Comparison of ENCODE assay signal across 8 cellular contexts in the genomic region with DNA sequence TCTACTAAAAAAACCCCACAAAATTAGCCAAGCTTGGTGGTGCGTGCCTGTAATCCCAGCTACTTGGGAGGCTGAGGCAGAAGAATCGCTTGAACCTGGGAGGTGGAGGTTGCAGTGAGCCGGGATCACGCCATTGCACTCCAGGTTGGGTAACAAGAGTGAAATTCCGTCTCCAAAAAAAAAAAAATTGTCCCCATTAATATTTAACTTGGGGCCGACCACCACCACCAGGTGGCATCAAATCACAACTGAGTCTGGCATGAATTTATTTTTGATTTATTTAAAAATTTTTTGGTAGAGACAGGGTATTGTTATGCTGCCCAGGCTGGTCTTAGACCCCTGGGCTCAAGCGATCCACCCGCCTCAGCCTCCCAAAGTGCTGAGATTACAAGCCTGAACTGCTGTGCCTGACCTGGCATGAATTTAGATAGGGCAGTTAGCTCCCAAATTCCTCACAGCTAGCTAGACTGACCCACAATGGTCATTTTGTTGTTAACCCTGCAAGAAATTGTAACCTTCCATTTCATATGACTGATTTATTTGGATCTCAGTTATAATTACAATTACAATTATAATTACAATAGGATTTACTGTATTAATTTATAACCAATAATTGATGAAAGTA. TPM values are rescaled to one million over a fixed set of nuclear protein-coding genes. Genes with fewer than 3 reads are reported as not detected.
DNase-seq lines count a peak whose midpoint lies in the region; ATAC-seq and TF ChIP-seq lines count a peak whose summit lies in the region.

No MANE protein-coding gene starts in this region.

- TF ChIP-seq CTCF in right atrium auricular region (IDR thresholded peaks at IDR 0.05) (peak in 1 of 2 donors; percentile 60), OCI-LY1 (IDR thresholded peaks at IDR 0.05; ENCODE audit: low read length) (peak; percentile 65), psoas muscle (IDR thresholded peaks at IDR 0.05) (peak; percentile 44)

- no peaks in the 10 kb centered on the region for H3K36me3 ChIP-seq in right atrium auricular region
- H3K36me3 ChIP-seq in OCI-LY1 (ENCODE audit: insufficient read depth, low read length) = no peaks in the 10 kb centered on the region
- H3K36me3 ChIP-seq in psoas muscle (ENCODE audit: insufficient read depth in 1 of 2, low read depth in 1 of 2) = no peaks in the 10 kb centered on the region

- H3K9me3 ChIP-seq in right atrium auricular region (no peaks in the 10 kb centered on the region), OCI-LY1 (ENCODE audit: low read length) (no peaks in the 10 kb centered on the region), psoas muscle (no peaks in the 10 kb centered on the region)

- H3K79me2 ChIP-seq in OCI-LY1 (ENCODE audit: insufficient read depth, low read length) = no peaks in the 10 kb centered on the region

- peak; percentile 43 for DNase-seq in cardiac septum (ENCODE audit: low spot score)
- no peak for DNase-seq in right atrium auricular region (ENCODE audit: low spot score)
- peak; percentile 26 for DNase-seq in dedifferentiated amniotic fluid mesenchymal stem cell (ENCODE audit: extremely low spot score)
- no peak for DNase-seq in psoas muscle
- no peak for DNase-seq in GF-D8 (lab: John Stamatoyannopoulos, UW)

- peak overlapping the region; percentile 56 for H3K4me2 ChIP-seq in OCI-LY1 (ENCODE audit: low read length)

- ATAC-seq in psoas muscle = no peak
- ATAC-seq in HG03432 (IDR thresholded peaks at IDR 0.05; ENCODE audit: unreplicated experiment) = no peak
- ATAC-seq in GM18520 (IDR thresholded peaks at IDR 0.05; ENCODE audit: unreplicated experiment) = no peak

- intact Hi-C loops in cardiac septum (cut with DNase I) = no loop called here
- intact Hi-C loops in psoas muscle (cut with DNase I) = no loop called here

- no peaks in the 10 kb centered on the region for H3K9me2 ChIP-seq in OCI-LY1 (ENCODE audit: low read depth, low read length)

- 36 to 50% (median 41%) methylated on average over 8 of the region's 8 CpGs for WGBS in psoas muscle, 3 donors

- H3F3A ChIP-seq in OCI-LY1 (ENCODE audit: insufficient read depth, low read length) = 0 out of 2 replicates have a peak, but pooled peaks cover 6% of the 10 kb centered on the region

- 0 out of 2 replicates have a peak overlapping the region, but pooled peaks have one; percentile 66 for H2AFZ ChIP-seq in OCI-LY1 (ENCODE audit: low read length)

- H3K27me3 ChIP-seq in right atrium auricular region (no peaks in the 10 kb centered on the region), OCI-LY1 (ENCODE audit: insufficient read depth, low read length) (no peaks in the 10 kb centered on the region), psoas muscle (ENCODE audit: insufficient read depth in 3 of 3, low read length in 2 of 3) (no peaks in the 10 kb centered on the region)

- H3K4me3 ChIP-seq in right atrium auricular region = no peak overlapping the region
- H3K4me3 ChIP-seq in OCI-LY1 (ENCODE audit: low read depth, low read length, poor library complexity, severe bottlenecking) = peak overlapping the region; percentile 30
- no peak overlapping the region for H3K4me3 ChIP-seq in psoas muscle

- H3K9ac ChIP-seq in OCI-LY1 (ENCODE audit: low read length) = no peak overlapping the region; the same call in 1 of the 2 replicates

- H3K27ac ChIP-seq in right atrium auricular region = no peak overlapping the region
- no peak overlapping the region for H3K27ac ChIP-seq in OCI-LY1 (ENCODE audit: low read depth, low read length, poor library complexity, severe bottlenecking)
- no peak overlapping the region for H3K27ac ChIP-seq in psoas muscle

- H4K20me1 ChIP-seq in OCI-LY1 (ENCODE audit: insufficient read depth, low read length) = no peaks in the 10 kb centered on the region

- H3K4me1 ChIP-seq in right atrium auricular region (peaks cover 0 to 10% of the 10 kb centered on the region in 2 donors), OCI-LY1 (ENCODE audit: insufficient read depth, low read length, severe bottlenecking) (peaks cover 21% of the 10 kb centered on the region), psoas muscle (no peaks in the 10 kb centered on the region)

RNA-seq across cellular contexts. Expression of a gene that starts 17.1 kb away (rescaled TPM):
- total RNA-seq in cardiac septum (2.1 TPM), right atrium auricular region (1 to 10 TPM in 1 of 2 donors, under 1 TPM in 1; 0.56 to 1.9 TPM), psoas muscle (1 to 10 TPM; 1.6 to 3.8 (median 1.7) TPM)
- 1 to 10 TPM in 2 of 3 donors, under 1 TPM in 1; 0.52 to 2.0 (median 1.0) TPM for polyA plus RNA-seq in psoas muscle

Comparison
In these comparisons a context has a peak if more than half of its experiments do, and no peak if none do; other contexts are left out.
1. DNase-seq: peak in cardiac septum (single experiment) and dedifferentiated amniotic fluid mesenchymal stem cell (single experiment); none in right atrium auricular region (single experiment), psoas muscle (0 of 2) and GF-D8 (single experiment).